Comparison of ENCODE assay signal across 8 cellular contexts in the genomic region with DNA sequence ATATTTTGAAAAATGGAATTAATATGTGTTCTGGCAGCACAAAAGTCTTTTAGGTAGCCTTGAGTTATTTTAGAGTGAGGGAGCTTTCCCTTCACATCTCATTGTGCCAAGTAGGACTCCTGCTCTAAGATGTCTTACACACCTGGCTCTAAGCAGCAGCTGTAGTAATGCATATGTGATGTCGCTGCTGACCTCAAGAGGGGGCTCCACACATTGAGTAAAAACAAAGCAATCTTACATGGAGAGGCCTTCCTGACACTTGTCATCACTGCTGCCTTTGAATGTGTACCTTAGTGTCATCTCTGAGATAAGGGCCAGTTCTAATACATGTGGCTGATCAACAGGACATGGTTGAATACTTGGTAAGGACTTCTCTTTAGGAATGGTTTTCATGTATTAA.
DNase-seq lines count a peak whose midpoint lies in the region; ATAC-seq and TF ChIP-seq lines count a peak whose summit lies in the region.

No MANE protein-coding gene starts in this region.

- peaks cover 31% of the 10 kb centered on the region for H3K36me3 Mint-ChIP-seq in effector memory CD8-positive, alpha-beta T cell (ENCODE audit: insufficient read depth)

- no peaks in the 10 kb centered on the region for H3K27me3 ChIP-seq in PC-3 (ENCODE audit: low read length)
- no peaks in the 10 kb centered on the region for H3K27me3 ChIP-seq in neural cell (ENCODE audit: insufficient read depth, low read depth, low read length)

- TF ChIP-seq EP300 in neural cell (conservative IDR thresholded peaks at IDR 0.05; ENCODE audit: poor library complexity, severe bottlenecking): no peak

- no peak overlapping the region for H3K4me2 ChIP-seq in PC-3 (ENCODE audit: low read length)
- H3K4me2 ChIP-seq in neural cell (ENCODE audit: low read length): no peak overlapping the region

- H3K79me2 ChIP-seq in PC-3 (ENCODE audit: low read length) (no peaks in the 10 kb centered on the region), neural cell (replicated peaks; ENCODE audit: insufficient read depth, low read length) (no peaks in the 10 kb centered on the region)

- CTCF ChIA-PET in PC-3 (lab: Charles Lee): interaction anchor here (1.0 kb wide), 1 partner anchor 586 kb away, joined by 5 read pairs; no protein-coding TSS in a partner anchor

- peaks cover 19% of the 10 kb centered on the region for H3K4me1 ChIP-seq in PC-3 (ENCODE audit: insufficient read depth, low read length)

- peak; percentile 77 for TF ChIP-seq RAD21 in neural cell (conservative IDR thresholded peaks at IDR 0.05)

- no peaks in the 10 kb centered on the region for H3K36me3 ChIP-seq in PC-3 (ENCODE audit: low read depth, low read length)
- no peaks in the 10 kb centered on the region for H3K36me3 ChIP-seq in neural cell (ENCODE audit: insufficient read depth, low read length)

- H3K4me3 ChIP-seq in PC-3 (ENCODE audit: low read length) (no peak overlapping the region), neural cell (ENCODE audit: low read length) (no peak overlapping the region)

- H3K9ac ChIP-seq in PC-3 (ENCODE audit: low read length): no peak overlapping the region
- H3K9ac ChIP-seq in neural cell (ENCODE audit: low read length): no peak overlapping the region

- H2AFZ ChIP-seq in PC-3 (ENCODE audit: low read length) (no peak overlapping the region), neural cell (ENCODE audit: low read depth, low read length) (no peak overlapping the region)

- intact Hi-C loops in PC-3 (cut with micrococcal nuclease): loop anchor here (5.0 to 10.0 kb wide), 2 partner anchors 168 to 211 kb away; partner anchors contain the start of gene SLC35F5

- H3K27ac ChIP-seq in PC-3 (ENCODE audit: low read length) (no peak overlapping the region), neural cell (ENCODE audit: low read length) (no peak overlapping the region)

- DNase-seq in SHP77 (lab: John Stamatoyannopoulos, UW) (peak; percentile 5 to 14), SHP77 treated with DMSO at 0.1 percent for 48 hours (lab: John Stamatoyannopoulos, UW) (no peak), PC-3 (peak; percentile 54), inferior parietal cortex (ENCODE audit: extremely low spot score) (no peak)
- peak in 1 of 3 experiments; percentile 14 for DNase-seq in effector memory CD8-positive, alpha-beta T cell

- H3K9me2 ChIP-seq in PC-3 (replicated peaks; ENCODE audit: low read length): no peaks in the 10 kb centered on the region
- H3K9me2 ChIP-seq in neural cell (ENCODE audit: insufficient read depth, low read length): no peaks in the 10 kb centered on the region

- H3F3A ChIP-seq in PC-3 (ENCODE audit: low read length, unreplicated experiment): no peaks in the 10 kb centered on the region
- no peaks in the 10 kb centered on the region for H3F3A ChIP-seq in neural cell (ENCODE audit: insufficient read depth, low read length, poor library complexity, severe bottlenecking)

- ATAC-seq in GM19463 (IDR thresholded peaks at IDR 0.05; ENCODE audit: unreplicated experiment): peak; percentile 77
- ATAC-seq in HG03432 (IDR thresholded peaks at IDR 0.05; ENCODE audit: unreplicated experiment): peak; percentile 89
- ATAC-seq in PC-3: peak; percentile 44
- peak; percentile 70 for ATAC-seq in effector memory CD8-positive, alpha-beta T cell (replicated peaks)

- no TSS peak for BruUV-seq in PC-3 (replicated peaks; lab: Mats Ljungman, UMichigan)

- H4K20me1 ChIP-seq in PC-3 (ENCODE audit: low read length) (no peaks in the 10 kb centered on the region), neural cell (ENCODE audit: insufficient read depth) (no peaks in the 10 kb centered on the region)

- H3K27ac Mint-ChIP-seq in effector memory CD8-positive, alpha-beta T cell: peak overlapping the region in 1 of 2 donors; percentile 25

- no peak overlapping the region for H3K4me3 Mint-ChIP-seq in effector memory CD8-positive, alpha-beta T cell

- no peaks in the 10 kb centered on the region for H3K9me3 Mint-ChIP-seq in effector memory CD8-positive, alpha-beta T cell

- H3K4me1 Mint-ChIP-seq in effector memory CD8-positive, alpha-beta T cell (ENCODE audit: low read depth in 2 of 2): peaks cover 0 to 9% of the 10 kb centered on the region in 2 donors

- POLR2A ChIA-PET in PC-3 (lab: Charles Lee; ENCODE audit: unreplicated experiment): no interaction called here

- H3K9me3 ChIP-seq in PC-3 (ENCODE audit: low read length) (no peaks in the 10 kb centered on the region), neural cell (ENCODE audit: low read length) (no peaks in the 10 kb centered on the region)

- H3K27me3 Mint-ChIP-seq in effector memory CD8-positive, alpha-beta T cell: no peaks in the 10 kb centered on the region

- peak; percentile 74 for TF ChIP-seq CTCF in PC-3 (conservative IDR thresholded peaks at IDR 0.05; ENCODE audit: low read depth, low read length)
- TF ChIP-seq CTCF in neural cell (IDR thresholded peaks at IDR 0.05; ENCODE audit: poor library complexity, severe bottlenecking): peak; percentile 77

TF ChIP-seq in neural cell, 6 proteins besides CTCF, POLR2A, EP300 and RAD21:
- TF ChIP-seq MXI1 (conservative IDR thresholded peaks at IDR 0.05; ENCODE audit: poor library complexity, severe bottlenecking) (no peak), SMC3 (conservative IDR thresholded peaks at IDR 0.05; ENCODE audit: poor library complexity) (peak; percentile 76), TAF1 (IDR thresholded peaks at IDR 0.05; ENCODE audit: low read depth) (no peak)
- TF ChIP-seq, protein P1, sequence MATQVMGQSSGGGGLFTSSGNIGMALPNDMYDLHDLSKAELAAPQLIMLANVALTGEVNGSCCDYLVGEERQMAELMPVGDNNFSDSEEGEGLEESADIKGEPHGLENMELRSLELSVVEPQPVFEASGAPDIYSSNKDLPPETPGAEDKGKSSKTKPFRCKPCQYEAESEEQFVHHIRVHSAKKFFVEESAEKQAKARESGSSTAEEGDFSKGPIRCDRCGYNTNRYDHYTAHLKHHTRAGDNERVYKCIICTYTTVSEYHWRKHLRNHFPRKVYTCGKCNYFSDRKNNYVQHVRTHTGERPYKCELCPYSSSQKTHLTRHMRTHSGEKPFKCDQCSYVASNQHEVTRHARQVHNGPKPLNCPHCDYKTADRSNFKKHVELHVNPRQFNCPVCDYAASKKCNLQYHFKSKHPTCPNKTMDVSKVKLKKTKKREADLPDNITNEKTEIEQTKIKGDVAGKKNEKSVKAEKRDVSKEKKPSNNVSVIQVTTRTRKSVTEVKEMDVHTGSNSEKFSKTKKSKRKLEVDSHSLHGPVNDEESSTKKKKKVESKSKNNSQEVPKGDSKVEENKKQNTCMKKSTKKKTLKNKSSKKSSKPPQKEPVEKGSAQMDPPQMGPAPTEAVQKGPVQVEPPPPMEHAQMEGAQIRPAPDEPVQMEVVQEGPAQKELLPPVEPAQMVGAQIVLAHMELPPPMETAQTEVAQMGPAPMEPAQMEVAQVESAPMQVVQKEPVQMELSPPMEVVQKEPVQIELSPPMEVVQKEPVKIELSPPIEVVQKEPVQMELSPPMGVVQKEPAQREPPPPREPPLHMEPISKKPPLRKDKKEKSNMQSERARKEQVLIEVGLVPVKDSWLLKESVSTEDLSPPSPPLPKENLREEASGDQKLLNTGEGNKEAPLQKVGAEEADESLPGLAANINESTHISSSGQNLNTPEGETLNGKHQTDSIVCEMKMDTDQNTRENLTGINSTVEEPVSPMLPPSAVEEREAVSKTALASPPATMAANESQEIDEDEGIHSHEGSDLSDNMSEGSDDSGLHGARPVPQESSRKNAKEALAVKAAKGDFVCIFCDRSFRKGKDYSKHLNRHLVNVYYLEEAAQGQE (IDR thresholded peaks at IDR 0.05; ENCODE audit: borderline replicate concordance): no peak

Comparison
In these comparisons a context has a peak if more than half of its experiments do, and no peak if none do; other contexts are left out.
1. DNase-seq: peak in SHP77 (2 of 2) and PC-3 (single experiment); none in SHP77 treated with DMSO at 0.1 percent for 48 hours (single experiment) and inferior parietal cortex (single experiment).
2. Peak in every context shown above with its lines, with median percentiles within 50 percentile points of each other: ATAC-seq.